Comparison of ENCODE assay signal across 1 cellular context in the genomic region with DNA sequence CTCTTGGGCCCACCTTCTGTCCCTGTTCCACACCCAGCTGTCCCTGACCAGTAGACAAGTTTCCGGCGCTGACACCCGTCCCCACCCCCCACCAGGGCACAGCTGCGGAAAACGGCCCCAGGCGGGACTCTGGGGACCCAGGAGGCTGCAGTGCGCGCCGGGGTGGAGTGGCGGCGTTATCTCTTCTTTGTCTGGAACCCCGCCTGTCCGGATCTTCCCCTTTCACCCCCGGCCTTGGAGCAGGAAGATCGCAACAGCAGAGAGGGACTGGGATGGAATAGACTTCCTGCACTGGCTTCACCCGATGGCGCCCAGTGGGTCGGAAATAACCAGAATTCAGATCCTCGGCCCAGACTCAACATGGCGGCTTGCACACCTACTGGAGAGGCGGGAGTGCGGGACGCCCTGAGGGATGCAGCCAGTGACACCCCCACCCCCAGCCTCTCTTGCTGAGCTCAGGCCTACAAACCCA.
TF ChIP-seq lines count a peak whose summit lies in the region.

No MANE protein-coding gene starts in this region.

TF ChIP-seq in H1, 55 proteins besides CTCF, POLR2A, EP300 and RAD21:
- TF ChIP-seq EGR1 (IDR thresholded peaks at IDR 0.05; ENCODE audit: borderline replicate concordance, low read depth, low read length) = no peak
- TF ChIP-seq KDM5A (IDR thresholded peaks at IDR 0.05; ENCODE audit: low read length) = no peak
- TF ChIP-seq, protein P1, sequence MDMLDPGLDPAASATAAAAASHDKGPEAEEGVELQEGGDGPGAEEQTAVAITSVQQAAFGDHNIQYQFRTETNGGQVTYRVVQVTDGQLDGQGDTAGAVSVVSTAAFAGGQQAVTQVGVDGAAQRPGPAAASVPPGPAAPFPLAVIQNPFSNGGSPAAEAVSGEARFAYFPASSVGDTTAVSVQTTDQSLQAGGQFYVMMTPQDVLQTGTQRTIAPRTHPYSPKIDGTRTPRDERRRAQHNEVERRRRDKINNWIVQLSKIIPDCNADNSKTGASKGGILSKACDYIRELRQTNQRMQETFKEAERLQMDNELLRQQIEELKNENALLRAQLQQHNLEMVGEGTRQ (IDR thresholded peaks at IDR 0.05; ENCODE audit: low read length) = no peak
- no peak for TF ChIP-seq HDAC6 (IDR thresholded peaks at IDR 0.05; ENCODE audit: low read depth, low read length)
- no peak for TF ChIP-seq SP4 (IDR thresholded peaks at IDR 0.05; ENCODE audit: low read length)
- peak; percentile 49 for TF ChIP-seq EZH2 (IDR thresholded peaks at IDR 0.05; ENCODE audit: low read depth, low read length, severe bottlenecking)
- TF ChIP-seq BRCA1 (IDR thresholded peaks at IDR 0.05; ENCODE audit: low read depth, low read length) = no peak
- no peak for TF ChIP-seq SAP30 (IDR thresholded peaks at IDR 0.05; ENCODE audit: insufficient read depth, insufficient replicate concordance, low read length)
- TF ChIP-seq GTF2F1 (IDR thresholded peaks at IDR 0.05; ENCODE audit: borderline replicate concordance, low read depth, low read length) = no peak
- TF ChIP-seq TAF7 (optimal IDR thresholded peaks at IDR 0.05; ENCODE audit: borderline replicate concordance, low read depth, low read length) = no peak
- no peak for TF ChIP-seq CBX5 (IDR thresholded peaks at IDR 0.05; ENCODE audit: low read depth, low read length)
- TF ChIP-seq TAF1 (IDR thresholded peaks at IDR 0.05; ENCODE audit: low read depth, low read length) = no peak
- TF ChIP-seq CEBPB (IDR thresholded peaks at IDR 0.05; ENCODE audit: low read depth, low read length) = no peak
- TF ChIP-seq JUND (IDR thresholded peaks at IDR 0.05; ENCODE audit: low read length) = no peak
- no peak for TF ChIP-seq TBP (IDR thresholded peaks at IDR 0.05; ENCODE audit: low read depth, low read length)
- TF ChIP-seq RXRA (IDR thresholded peaks at IDR 0.05; ENCODE audit: insufficient read depth, low read depth, low read length) = no peak
- TF ChIP-seq ASH2L (IDR thresholded peaks at IDR 0.05; ENCODE audit: low read length) = no peak
- TF ChIP-seq KDM1A (IDR thresholded peaks at IDR 0.05; ENCODE audit: borderline replicate concordance, low read length) = no peak
- TF ChIP-seq RNF2 (IDR thresholded peaks at IDR 0.05; ENCODE audit: borderline replicate concordance, low read depth, low read length, missing control alignments, poor library complexity, severe bottlenecking) = no peak
- TF ChIP-seq RFX5 (IDR thresholded peaks at IDR 0.05; ENCODE audit: borderline replicate concordance, low read depth, low read length) = no peak
- TF ChIP-seq TEAD4 (IDR thresholded peaks at IDR 0.05; ENCODE audit: low read depth, low read length) = no peak
- no peak for TF ChIP-seq CREB1 (IDR thresholded peaks at IDR 0.05)
- TF ChIP-seq, protein P2, sequence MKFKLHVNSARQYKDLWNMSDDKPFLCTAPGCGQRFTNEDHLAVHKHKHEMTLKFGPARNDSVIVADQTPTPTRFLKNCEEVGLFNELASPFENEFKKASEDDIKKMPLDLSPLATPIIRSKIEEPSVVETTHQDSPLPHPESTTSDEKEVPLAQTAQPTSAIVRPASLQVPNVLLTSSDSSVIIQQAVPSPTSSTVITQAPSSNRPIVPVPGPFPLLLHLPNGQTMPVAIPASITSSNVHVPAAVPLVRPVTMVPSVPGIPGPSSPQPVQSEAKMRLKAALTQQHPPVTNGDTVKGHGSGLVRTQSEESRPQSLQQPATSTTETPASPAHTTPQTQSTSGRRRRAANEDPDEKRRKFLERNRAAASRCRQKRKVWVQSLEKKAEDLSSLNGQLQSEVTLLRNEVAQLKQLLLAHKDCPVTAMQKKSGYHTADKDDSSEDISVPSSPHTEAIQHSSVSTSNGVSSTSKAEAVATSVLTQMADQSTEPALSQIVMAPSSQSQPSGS (IDR thresholded peaks at IDR 0.05; ENCODE audit: low read length) = no peak
- no peak for TF ChIP-seq POU5F1 (IDR thresholded peaks at IDR 0.05; ENCODE audit: low read depth, low read length)
- TF ChIP-seq KDM4A (IDR thresholded peaks at IDR 0.05; ENCODE audit: low read depth, low read length, severe bottlenecking) = peak; percentile 69
- TF ChIP-seq, protein P3, sequence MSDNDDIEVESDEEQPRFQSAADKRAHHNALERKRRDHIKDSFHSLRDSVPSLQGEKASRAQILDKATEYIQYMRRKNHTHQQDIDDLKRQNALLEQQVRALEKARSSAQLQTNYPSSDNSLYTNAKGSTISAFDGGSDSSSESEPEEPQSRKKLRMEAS (IDR thresholded peaks at IDR 0.05) = peak; percentile 34; the same call in 1 of the 2 replicates
- TF ChIP-seq YY1 (IDR thresholded peaks at IDR 0.05; ENCODE audit: low read depth, low read length) = peak; percentile 78; the same call in 1 of the 2 replicates
- TF ChIP-seq, protein P4, sequence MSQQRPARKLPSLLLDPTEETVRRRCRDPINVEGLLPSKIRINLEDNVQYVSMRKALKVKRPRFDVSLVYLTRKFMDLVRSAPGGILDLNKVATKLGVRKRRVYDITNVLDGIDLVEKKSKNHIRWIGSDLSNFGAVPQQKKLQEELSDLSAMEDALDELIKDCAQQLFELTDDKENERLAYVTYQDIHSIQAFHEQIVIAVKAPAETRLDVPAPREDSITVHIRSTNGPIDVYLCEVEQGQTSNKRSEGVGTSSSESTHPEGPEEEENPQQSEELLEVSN (IDR thresholded peaks at IDR 0.05) = peak; percentile 41; the same call in 1 of the 2 replicates
- TF ChIP-seq SIRT6 (IDR thresholded peaks at IDR 0.05; ENCODE audit: low read length) = no peak
- no peak for TF ChIP-seq HDAC2 (IDR thresholded peaks at IDR 0.05; ENCODE audit: borderline replicate concordance in 1 of 2, low read depth in 2 of 2, low read length in 2 of 2)
- TF ChIP-seq POLR2AphosphoS5 (IDR thresholded peaks at IDR 0.05; ENCODE audit: low read depth, low read length) = no peak
- 0 out of 4 replicates have a peak, but pooled peaks of 1 of the 2 experiments have one; percentile 45 for TF ChIP-seq SIN3A (conservative IDR thresholded peaks at IDR 0.05 in 1 of 2, IDR thresholded peaks at IDR 0.05 in 1 of 2; ENCODE audit: low read depth in 1 of 2, low read length in 2 of 2)
- TF ChIP-seq BACH1 (IDR thresholded peaks at IDR 0.05; ENCODE audit: low read length) = no peak
- TF ChIP-seq RBBP5 (IDR thresholded peaks at IDR 0.05; ENCODE audit: borderline replicate concordance, low read depth, low read length) = no peak
- no peak for TF ChIP-seq BCL11A (IDR thresholded peaks at IDR 0.05; ENCODE audit: low read depth in 2 of 2, low read length in 2 of 2)
